2 cellular contexts compared by ENCODE assay signal in the genomic region with DNA sequence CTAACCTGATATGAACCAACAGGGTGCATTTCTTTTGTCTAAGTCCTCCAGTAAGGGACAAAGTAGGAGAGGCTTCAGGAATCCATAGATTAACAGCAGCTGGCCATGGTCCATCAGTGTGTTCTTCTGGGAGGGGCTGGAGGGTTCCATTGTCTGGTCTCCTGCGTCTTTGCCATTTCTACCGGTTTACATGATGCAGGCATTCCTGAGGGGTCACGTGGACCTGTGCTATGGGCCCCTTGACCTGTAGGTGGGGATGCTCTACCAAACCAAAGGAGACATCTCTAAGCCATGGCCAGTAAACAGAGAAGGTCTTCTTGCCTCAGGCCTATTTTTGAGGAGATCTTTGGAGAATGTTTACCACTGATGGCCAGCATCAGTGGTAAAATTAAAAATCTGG.
TF ChIP-seq lines count a peak whose summit lies in the region.

No MANE protein-coding gene starts in this region.

TF ChIP-seq in GM23338, 12 proteins besides CTCF, POLR2A, EP300 and RAD21:
- TF ChIP-seq, protein P1, sequence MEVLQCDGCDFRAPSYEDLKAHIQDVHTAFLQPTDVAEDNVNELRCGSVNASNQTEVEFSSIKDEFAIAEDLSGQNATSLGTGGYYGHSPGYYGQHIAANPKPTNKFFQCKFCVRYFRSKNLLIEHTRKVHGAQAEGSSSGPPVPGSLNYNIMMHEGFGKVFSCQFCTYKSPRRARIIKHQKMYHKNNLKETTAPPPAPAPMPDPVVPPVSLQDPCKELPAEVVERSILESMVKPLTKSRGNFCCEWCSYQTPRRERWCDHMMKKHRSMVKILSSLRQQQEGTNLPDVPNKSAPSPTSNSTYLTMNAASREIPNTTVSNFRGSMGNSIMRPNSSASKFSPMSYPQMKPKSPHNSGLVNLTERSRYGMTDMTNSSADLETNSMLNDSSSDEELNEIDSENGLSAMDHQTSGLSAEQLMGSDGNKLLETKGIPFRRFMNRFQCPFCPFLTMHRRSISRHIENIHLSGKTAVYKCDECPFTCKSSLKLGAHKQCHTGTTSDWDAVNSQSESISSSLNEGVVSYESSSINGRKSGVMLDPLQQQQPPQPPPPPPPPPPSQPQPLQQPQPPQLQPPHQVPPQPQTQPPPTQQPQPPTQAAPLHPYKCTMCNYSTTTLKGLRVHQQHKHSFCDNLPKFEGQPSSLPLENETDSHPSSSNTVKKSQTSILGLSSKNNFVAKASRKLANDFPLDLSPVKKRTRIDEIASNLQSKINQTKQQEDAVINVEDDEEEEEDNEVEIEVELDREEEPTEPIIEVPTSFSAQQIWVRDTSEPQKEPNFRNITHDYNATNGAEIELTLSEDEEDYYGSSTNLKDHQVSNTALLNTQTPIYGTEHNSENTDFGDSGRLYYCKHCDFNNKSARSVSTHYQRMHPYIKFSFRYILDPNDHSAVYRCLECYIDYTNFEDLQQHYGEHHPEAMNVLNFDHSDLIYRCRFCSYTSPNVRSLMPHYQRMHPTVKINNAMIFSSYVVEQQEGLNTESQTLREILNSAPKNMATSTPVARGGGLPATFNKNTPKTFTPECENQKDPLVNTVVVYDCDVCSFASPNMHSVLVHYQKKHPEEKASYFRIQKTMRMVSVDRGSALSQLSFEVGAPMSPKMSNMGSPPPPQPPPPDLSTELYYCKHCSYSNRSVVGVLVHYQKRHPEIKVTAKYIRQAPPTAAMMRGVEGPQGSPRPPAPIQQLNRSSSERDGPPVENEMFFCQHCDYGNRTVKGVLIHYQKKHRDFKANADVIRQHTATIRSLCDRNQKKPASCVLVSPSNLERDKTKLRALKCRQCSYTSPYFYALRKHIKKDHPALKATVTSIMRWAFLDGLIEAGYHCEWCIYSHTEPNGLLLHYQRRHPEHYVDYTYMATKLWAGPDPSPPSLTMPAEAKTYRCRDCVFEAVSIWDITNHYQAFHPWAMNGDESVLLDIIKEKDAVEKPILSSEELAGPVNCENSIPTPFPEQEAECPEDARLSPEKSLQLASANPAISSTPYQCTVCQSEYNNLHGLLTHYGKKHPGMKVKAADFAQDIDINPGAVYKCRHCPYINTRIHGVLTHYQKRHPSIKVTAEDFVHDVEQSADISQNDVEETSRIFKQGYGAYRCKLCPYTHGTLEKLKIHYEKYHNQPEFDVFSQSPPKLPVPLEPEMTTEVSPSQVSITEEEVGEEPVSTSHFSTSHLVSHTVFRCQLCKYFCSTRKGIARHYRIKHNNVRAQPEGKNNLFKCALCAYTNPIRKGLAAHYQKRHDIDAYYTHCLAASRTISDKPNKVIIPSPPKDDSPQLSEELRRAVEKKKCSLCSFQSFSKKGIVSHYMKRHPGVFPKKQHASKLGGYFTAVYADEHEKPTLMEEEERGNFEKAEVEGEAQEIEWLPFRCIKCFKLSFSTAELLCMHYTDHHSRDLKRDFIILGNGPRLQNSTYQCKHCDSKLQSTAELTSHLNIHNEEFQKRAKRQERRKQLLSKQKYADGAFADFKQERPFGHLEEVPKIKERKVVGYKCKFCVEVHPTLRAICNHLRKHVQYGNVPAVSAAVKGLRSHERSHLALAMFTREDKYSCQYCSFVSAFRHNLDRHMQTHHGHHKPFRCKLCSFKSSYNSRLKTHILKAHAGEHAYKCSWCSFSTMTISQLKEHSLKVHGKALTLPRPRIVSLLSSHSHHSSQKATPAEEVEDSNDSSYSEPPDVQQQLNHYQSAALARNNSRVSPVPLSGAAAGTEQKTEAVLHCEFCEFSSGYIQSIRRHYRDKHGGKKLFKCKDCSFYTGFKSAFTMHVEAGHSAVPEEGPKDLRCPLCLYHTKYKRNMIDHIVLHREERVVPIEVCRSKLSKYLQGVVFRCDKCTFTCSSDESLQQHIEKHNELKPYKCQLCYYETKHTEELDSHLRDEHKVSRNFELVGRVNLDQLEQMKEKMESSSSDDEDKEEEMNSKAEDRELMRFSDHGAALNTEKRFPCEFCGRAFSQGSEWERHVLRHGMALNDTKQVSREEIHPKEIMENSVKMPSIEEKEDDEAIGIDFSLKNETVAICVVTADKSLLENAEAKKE (CRISPR knock-in tag; IDR thresholded peaks at IDR 0.05): peak; percentile 90
- TF ChIP-seq, protein P2, sequence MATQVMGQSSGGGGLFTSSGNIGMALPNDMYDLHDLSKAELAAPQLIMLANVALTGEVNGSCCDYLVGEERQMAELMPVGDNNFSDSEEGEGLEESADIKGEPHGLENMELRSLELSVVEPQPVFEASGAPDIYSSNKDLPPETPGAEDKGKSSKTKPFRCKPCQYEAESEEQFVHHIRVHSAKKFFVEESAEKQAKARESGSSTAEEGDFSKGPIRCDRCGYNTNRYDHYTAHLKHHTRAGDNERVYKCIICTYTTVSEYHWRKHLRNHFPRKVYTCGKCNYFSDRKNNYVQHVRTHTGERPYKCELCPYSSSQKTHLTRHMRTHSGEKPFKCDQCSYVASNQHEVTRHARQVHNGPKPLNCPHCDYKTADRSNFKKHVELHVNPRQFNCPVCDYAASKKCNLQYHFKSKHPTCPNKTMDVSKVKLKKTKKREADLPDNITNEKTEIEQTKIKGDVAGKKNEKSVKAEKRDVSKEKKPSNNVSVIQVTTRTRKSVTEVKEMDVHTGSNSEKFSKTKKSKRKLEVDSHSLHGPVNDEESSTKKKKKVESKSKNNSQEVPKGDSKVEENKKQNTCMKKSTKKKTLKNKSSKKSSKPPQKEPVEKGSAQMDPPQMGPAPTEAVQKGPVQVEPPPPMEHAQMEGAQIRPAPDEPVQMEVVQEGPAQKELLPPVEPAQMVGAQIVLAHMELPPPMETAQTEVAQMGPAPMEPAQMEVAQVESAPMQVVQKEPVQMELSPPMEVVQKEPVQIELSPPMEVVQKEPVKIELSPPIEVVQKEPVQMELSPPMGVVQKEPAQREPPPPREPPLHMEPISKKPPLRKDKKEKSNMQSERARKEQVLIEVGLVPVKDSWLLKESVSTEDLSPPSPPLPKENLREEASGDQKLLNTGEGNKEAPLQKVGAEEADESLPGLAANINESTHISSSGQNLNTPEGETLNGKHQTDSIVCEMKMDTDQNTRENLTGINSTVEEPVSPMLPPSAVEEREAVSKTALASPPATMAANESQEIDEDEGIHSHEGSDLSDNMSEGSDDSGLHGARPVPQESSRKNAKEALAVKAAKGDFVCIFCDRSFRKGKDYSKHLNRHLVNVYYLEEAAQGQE (IDR thresholded peaks at IDR 0.05; ENCODE audit: unreplicated experiment): no peak
- TF ChIP-seq ZNF114 (CRISPR knock-in tag; IDR thresholded peaks at IDR 0.05): 0 out of 2 replicates have a peak, but pooled peaks have one; percentile 43
TF ChIP-seq in GM23338: peak in this region for 2.

TF ChIP-seq in H1, 55 proteins besides CTCF, POLR2A, EP300 and RAD21 (continues in another document):
- peak; percentile 84 for TF ChIP-seq TEAD4 (IDR thresholded peaks at IDR 0.05; ENCODE audit: low read depth, low read length)
- TF ChIP-seq, protein P3, sequence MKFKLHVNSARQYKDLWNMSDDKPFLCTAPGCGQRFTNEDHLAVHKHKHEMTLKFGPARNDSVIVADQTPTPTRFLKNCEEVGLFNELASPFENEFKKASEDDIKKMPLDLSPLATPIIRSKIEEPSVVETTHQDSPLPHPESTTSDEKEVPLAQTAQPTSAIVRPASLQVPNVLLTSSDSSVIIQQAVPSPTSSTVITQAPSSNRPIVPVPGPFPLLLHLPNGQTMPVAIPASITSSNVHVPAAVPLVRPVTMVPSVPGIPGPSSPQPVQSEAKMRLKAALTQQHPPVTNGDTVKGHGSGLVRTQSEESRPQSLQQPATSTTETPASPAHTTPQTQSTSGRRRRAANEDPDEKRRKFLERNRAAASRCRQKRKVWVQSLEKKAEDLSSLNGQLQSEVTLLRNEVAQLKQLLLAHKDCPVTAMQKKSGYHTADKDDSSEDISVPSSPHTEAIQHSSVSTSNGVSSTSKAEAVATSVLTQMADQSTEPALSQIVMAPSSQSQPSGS (IDR thresholded peaks at IDR 0.05; ENCODE audit: low read length): no peak
- no peak for TF ChIP-seq KDM5A (IDR thresholded peaks at IDR 0.05; ENCODE audit: low read length)
- TF ChIP-seq, protein P4, sequence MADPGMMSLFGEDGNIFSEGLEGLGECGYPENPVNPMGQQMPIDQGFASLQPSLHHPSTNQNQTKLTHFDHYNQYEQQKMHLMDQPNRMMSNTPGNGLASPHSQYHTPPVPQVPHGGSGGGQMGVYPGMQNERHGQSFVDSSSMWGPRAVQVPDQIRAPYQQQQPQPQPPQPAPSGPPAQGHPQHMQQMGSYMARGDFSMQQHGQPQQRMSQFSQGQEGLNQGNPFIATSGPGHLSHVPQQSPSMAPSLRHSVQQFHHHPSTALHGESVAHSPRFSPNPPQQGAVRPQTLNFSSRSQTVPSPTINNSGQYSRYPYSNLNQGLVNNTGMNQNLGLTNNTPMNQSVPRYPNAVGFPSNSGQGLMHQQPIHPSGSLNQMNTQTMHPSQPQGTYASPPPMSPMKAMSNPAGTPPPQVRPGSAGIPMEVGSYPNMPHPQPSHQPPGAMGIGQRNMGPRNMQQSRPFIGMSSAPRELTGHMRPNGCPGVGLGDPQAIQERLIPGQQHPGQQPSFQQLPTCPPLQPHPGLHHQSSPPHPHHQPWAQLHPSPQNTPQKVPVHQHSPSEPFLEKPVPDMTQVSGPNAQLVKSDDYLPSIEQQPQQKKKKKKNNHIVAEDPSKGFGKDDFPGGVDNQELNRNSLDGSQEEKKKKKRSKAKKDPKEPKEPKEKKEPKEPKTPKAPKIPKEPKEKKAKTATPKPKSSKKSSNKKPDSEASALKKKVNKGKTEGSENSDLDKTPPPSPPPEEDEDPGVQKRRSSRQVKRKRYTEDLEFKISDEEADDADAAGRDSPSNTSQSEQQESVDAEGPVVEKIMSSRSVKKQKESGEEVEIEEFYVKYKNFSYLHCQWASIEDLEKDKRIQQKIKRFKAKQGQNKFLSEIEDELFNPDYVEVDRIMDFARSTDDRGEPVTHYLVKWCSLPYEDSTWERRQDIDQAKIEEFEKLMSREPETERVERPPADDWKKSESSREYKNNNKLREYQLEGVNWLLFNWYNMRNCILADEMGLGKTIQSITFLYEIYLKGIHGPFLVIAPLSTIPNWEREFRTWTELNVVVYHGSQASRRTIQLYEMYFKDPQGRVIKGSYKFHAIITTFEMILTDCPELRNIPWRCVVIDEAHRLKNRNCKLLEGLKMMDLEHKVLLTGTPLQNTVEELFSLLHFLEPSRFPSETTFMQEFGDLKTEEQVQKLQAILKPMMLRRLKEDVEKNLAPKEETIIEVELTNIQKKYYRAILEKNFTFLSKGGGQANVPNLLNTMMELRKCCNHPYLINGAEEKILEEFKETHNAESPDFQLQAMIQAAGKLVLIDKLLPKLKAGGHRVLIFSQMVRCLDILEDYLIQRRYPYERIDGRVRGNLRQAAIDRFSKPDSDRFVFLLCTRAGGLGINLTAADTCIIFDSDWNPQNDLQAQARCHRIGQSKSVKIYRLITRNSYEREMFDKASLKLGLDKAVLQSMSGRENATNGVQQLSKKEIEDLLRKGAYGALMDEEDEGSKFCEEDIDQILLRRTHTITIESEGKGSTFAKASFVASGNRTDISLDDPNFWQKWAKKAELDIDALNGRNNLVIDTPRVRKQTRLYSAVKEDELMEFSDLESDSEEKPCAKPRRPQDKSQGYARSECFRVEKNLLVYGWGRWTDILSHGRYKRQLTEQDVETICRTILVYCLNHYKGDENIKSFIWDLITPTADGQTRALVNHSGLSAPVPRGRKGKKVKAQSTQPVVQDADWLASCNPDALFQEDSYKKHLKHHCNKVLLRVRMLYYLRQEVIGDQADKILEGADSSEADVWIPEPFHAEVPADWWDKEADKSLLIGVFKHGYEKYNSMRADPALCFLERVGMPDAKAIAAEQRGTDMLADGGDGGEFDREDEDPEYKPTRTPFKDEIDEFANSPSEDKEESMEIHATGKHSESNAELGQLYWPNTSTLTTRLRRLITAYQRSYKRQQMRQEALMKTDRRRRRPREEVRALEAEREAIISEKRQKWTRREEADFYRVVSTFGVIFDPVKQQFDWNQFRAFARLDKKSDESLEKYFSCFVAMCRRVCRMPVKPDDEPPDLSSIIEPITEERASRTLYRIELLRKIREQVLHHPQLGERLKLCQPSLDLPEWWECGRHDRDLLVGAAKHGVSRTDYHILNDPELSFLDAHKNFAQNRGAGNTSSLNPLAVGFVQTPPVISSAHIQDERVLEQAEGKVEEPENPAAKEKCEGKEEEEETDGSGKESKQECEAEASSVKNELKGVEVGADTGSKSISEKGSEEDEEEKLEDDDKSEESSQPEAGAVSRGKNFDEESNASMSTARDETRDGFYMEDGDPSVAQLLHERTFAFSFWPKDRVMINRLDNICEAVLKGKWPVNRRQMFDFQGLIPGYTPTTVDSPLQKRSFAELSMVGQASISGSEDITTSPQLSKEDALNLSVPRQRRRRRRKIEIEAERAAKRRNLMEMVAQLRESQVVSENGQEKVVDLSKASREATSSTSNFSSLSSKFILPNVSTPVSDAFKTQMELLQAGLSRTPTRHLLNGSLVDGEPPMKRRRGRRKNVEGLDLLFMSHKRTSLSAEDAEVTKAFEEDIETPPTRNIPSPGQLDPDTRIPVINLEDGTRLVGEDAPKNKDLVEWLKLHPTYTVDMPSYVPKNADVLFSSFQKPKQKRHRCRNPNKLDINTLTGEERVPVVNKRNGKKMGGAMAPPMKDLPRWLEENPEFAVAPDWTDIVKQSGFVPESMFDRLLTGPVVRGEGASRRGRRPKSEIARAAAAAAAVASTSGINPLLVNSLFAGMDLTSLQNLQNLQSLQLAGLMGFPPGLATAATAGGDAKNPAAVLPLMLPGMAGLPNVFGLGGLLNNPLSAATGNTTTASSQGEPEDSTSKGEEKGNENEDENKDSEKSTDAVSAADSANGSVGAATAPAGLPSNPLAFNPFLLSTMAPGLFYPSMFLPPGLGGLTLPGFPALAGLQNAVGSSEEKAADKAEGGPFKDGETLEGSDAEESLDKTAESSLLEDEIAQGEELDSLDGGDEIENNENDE (IDR thresholded peaks at IDR 0.05; ENCODE audit: insufficient replicate concordance, low read length): no peak
- no peak for TF ChIP-seq BACH1 (IDR thresholded peaks at IDR 0.05; ENCODE audit: low read length)
- TF ChIP-seq CTBP2 (IDR thresholded peaks at IDR 0.05; ENCODE audit: borderline replicate concordance, insufficient read depth, insufficient read length, low read length): no peak
- no peak for TF ChIP-seq TBP (IDR thresholded peaks at IDR 0.05; ENCODE audit: low read depth, low read length)
- no peak for TF ChIP-seq ASH2L (IDR thresholded peaks at IDR 0.05; ENCODE audit: low read length)
- no peak for TF ChIP-seq CHD2 (IDR thresholded peaks at IDR 0.05; ENCODE audit: low read length)
- no peak for TF ChIP-seq ZNF274 (IDR thresholded peaks at IDR 0.05; ENCODE audit: borderline replicate concordance, extremely low read depth, low read length)
- TF ChIP-seq NANOG (IDR thresholded peaks at IDR 0.05; ENCODE audit: insufficient read depth, low read depth, low read length, poor library complexity, severe bottlenecking): no peak
- TF ChIP-seq SP1 (IDR thresholded peaks at IDR 0.05; ENCODE audit: low read depth, low read length): no peak
- no peak for TF ChIP-seq POU5F1 (IDR thresholded peaks at IDR 0.05; ENCODE audit: low read depth, low read length)
- no peak for TF ChIP-seq GABPA (IDR thresholded peaks at IDR 0.05; ENCODE audit: borderline replicate concordance, insufficient read depth, low read length)
- no peak for TF ChIP-seq SP4 (IDR thresholded peaks at IDR 0.05; ENCODE audit: low read length)
- no peak for TF ChIP-seq TAF1 (IDR thresholded peaks at IDR 0.05; ENCODE audit: low read depth, low read length)
- no peak for TF ChIP-seq RBBP5 (IDR thresholded peaks at IDR 0.05; ENCODE audit: borderline replicate concordance, low read depth, low read length)
- no peak for TF ChIP-seq RNF2 (IDR thresholded peaks at IDR 0.05; ENCODE audit: borderline replicate concordance, low read depth, low read length, missing control alignments, poor library complexity, severe bottlenecking)
- TF ChIP-seq FOSL1 (IDR thresholded peaks at IDR 0.05; ENCODE audit: insufficient read depth, low read depth, low read length): no peak
- TF ChIP-seq, protein P5, sequence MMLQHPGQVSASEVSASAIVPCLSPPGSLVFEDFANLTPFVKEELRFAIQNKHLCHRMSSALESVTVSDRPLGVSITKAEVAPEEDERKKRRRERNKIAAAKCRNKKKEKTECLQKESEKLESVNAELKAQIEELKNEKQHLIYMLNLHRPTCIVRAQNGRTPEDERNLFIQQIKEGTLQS (IDR thresholded peaks at IDR 0.05; ENCODE audit: insufficient read depth, low read depth, low read length): peak; percentile 54; the same call in 1 of the 2 replicates
